In the genomic region with DNA sequence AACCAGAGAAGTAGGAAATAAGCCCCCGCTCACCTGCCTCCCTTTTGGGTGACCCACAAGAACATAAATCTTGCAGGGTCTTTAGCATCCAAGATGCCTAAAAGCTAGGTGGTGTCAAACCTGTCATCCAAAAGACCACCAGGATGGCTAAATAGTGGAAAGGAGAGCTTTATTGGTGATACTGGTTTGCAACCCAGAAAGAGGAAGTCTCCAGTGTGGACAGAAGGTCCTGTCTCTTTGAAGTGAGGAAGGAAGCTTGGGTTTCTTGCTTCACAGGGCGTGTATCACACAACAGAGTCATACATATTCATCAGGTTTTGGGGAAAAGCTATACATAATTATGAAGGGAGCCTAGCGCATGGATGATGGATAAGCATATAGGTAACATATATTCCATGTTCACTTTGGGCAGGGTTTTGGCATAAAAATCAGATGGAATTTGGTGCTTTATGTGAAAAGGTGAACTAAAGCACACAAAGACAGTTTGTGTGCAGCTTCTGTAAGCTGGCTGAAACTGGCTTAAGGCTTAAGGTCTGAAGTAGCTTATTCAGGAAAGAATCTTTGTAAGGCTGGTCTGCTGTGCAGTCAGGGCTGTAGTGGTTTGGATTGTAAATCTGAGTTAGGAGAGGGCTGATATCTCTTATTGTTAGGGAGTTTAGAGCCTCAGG, we compare ENCODE assay signal across 9 cellular contexts.
DNase-seq lines count a peak whose midpoint lies in the region; ATAC-seq and TF ChIP-seq lines count a peak whose summit lies in the region.
"Had no signal": no experiment of that assay in that cellular context is flagged by ENCODE, and none has a peak within 500 bp of the region (broad histone marks: within the 10 kb centered on the region; RNA-seq: fewer than 3 reads in every experiment).

No MANE protein-coding gene starts in this region.

- H3K27me3 ChIP-seq in gastrocnemius medialis (no peaks in the 10 kb centered on the region), breast epithelium (no peaks in the 10 kb centered on the region)

- in situ Hi-C loops in gastrocnemius medialis (cut with MboI; ENCODE audit: low sequenced_read_pairs in 4 of 4): no loop called here

- no peak overlapping the region for H3K4me3 Mint-ChIP-seq in chondrocyte (ENCODE audit: unreplicated experiment)
- H3K4me3 Mint-ChIP-seq: GM23338 had no signal

- H3K36me3 Mint-ChIP-seq in chondrocyte (ENCODE audit: low read depth): no peaks in the 10 kb centered on the region

- H3K27me3 Mint-ChIP-seq in chondrocyte (ENCODE audit: low read depth): no peaks in the 10 kb centered on the region

- peak; percentile 82 for DNase-seq in OCI-M1 (lab: John Stamatoyannopoulos, UW)
- no peak for DNase-seq in gastrocnemius medialis
- DNase-seq in NCI-H69 (lab: John Stamatoyannopoulos, UW): no peak
- DNase-seq in chondrocyte (ENCODE audit: low spot score): no peak
- DNase-seq in NCI-H2227 (lab: John Stamatoyannopoulos, UW; ENCODE audit: unreplicated experiment): no peak
- DNase-seq in breast epithelium (ENCODE audit: low spot score in 2 of 2): no peak

- TF ChIP-seq CTCF in gastrocnemius medialis (IDR thresholded peaks at IDR 0.05 in 4 of 5, conservative IDR thresholded peaks at IDR 0.05 in 1 of 5): no peak
- no peak for TF ChIP-seq CTCF in chondrocyte (IDR thresholded peaks at IDR 0.05)
- no peak for TF ChIP-seq CTCF in breast epithelium (IDR thresholded peaks at IDR 0.05)

- ATAC-seq in GM19043 (IDR thresholded peaks at IDR 0.05; ENCODE audit: low read depth, unreplicated experiment) (peak; percentile 82), HG02973 (IDR thresholded peaks at IDR 0.05; ENCODE audit: unreplicated experiment) (peak; percentile 59), gastrocnemius medialis (no peak)
- ATAC-seq: GM23338 had no signal

- no peaks in the 10 kb centered on the region for H3K36me3 ChIP-seq in gastrocnemius medialis
- H3K36me3 ChIP-seq in breast epithelium: no peaks in the 10 kb centered on the region

- no peaks in the 10 kb centered on the region for H3K9me3 Mint-ChIP-seq in chondrocyte (ENCODE audit: low read depth)
- H3K9me3 Mint-ChIP-seq: GM23338 had no signal

- H3K4me1 ChIP-seq in gastrocnemius medialis: peaks cover 24 to 36% of the 10 kb centered on the region in 2 donors
- peaks cover 0 to 12% of the 10 kb centered on the region in 2 donors for H3K4me1 ChIP-seq in breast epithelium

- H3K4me1 Mint-ChIP-seq in chondrocyte (ENCODE audit: low read depth): peaks cover 32% of the 10 kb centered on the region

- H3K27ac Mint-ChIP-seq in chondrocyte (ENCODE audit: unreplicated experiment): no peak overlapping the region
- H3K27ac Mint-ChIP-seq: GM23338 had no signal

- TF ChIP-seq POLR2A in gastrocnemius medialis (IDR thresholded peaks at IDR 0.05): no peak
- TF ChIP-seq POLR2A in breast epithelium (IDR thresholded peaks at IDR 0.05): no peak

- H3K27ac ChIP-seq in gastrocnemius medialis (peak overlapping the region; percentile 74 to 79 (median 79)), breast epithelium (peak overlapping the region in 1 of 2 donors; percentile 8)

- H3K4me3 ChIP-seq in gastrocnemius medialis (no peak overlapping the region), breast epithelium (no peak overlapping the region)
- H3K4me3 ChIP-seq: GM23338 had no signal

- no peaks in the 10 kb centered on the region for H3K9me3 ChIP-seq in gastrocnemius medialis
- no peaks in the 10 kb centered on the region for H3K9me3 ChIP-seq in breast epithelium

- intact Hi-C loops in gastrocnemius medialis (cut with DNase I; ENCODE audit: low total_unique reads): loop anchor here (5.0 to 10.0 kb wide), 3 partner anchors 73 to 386 kb away; a partner anchor contains a TSS
- intact Hi-C loops in breast epithelium (cut with DNase I; ENCODE audit: low total_unique reads): no loop called here

Comparison
In these comparisons a context has a peak if more than half of its experiments do, and no peak if none do; other contexts are left out.
1. ATAC-seq: peak in GM19043 (single experiment) and HG02973 (single experiment); none in gastrocnemius medialis (0 of 2).